In genomic region chr11:118961591-118961990, GRCh38 we compare ENCODE assay signal across 24 cellular contexts. TPM values are rescaled to one million over a fixed set of nuclear protein-coding genes. Genes with fewer than 3 reads are reported as not detected.
"Had no signal": no experiment of that assay in that cellular context is flagged by ENCODE, and none has a peak within 500 bp of the region (broad histone marks: within the 10 kb centered on the region; RNA-seq: fewer than 3 reads in every experiment).

No MANE protein-coding gene starts in this region.

- H3K27me3 Mint-ChIP-seq: activated CD8-positive, alpha-beta T cell treated with anti-CD3 and anti-CD28 coated beads for 36 hours; activated T-helper 17 cell treated with anti-CD3 and anti-CD28 coated beads, Interleukin-2, amount 50 U/mL, for 72 hours; stimulated activated naive CD8-positive, alpha-beta T cell treated with anti-CD3 and anti-CD28 coated beads, Interleukin-15, Interleukin-2, amounts not matched to agents 100 ng/mL and 50 ng/mL, for 24 hours had no signal

- H3K27ac Mint-ChIP-seq: activated CD4-positive, alpha-beta T cell treated with anti-CD3 and anti-CD28 coated beads, Interleukin-2, amount 10 ng/mL, durations not matched to agents 24 days and 14 days; activated CD8-positive, alpha-beta T cell treated with anti-CD3 and anti-CD28 coated beads for 36 hours; activated naive CD8-positive, alpha-beta T cell treated with anti-CD3 and anti-CD28 coated beads, Interleukin-2, amount 10 ng/mL, durations not matched to agents 7 days and 5 days; activated T-helper 17 cell treated with anti-CD3 and anti-CD28 coated beads, Interleukin-2, amount 50 U/mL, for 72 hours; natural killer cell treated with Interleukin-12 subunit alpha and Interleukin-12 subunit beta and Interleukin-15 and Interleukin-18, amount 100 ng/mL, for 72 hours; stimulated activated naive CD8-positive, alpha-beta T cell treated with anti-CD3 and anti-CD28 coated beads, Interleukin-15, Interleukin-2, amounts not matched to agents 100 ng/mL and 50 ng/mL, for 24 hours; T-cell had no signal

- H3K4me1 ChIP-seq: body of pancreas, vagina had no signal

- H3K27me3 ChIP-seq: body of pancreas, tibial nerve, vagina had no signal

- H3K36me3 ChIP-seq: tibial nerve, vagina had no signal

- H3K36me3 Mint-ChIP-seq: activated naive CD8-positive, alpha-beta T cell treated with anti-CD3 and anti-CD28 coated beads, Interleukin-2, amount 10 ng/mL, durations not matched to agents 7 days and 5 days; natural killer cell treated with Interleukin-12 subunit alpha and Interleukin-12 subunit beta and Interleukin-15 and Interleukin-18, amount 100 ng/mL, for 72 hours; T-cell had no signal

- H3K9me3 Mint-ChIP-seq: activated CD4-positive, alpha-beta T cell treated with anti-CD3 and anti-CD28 coated beads, Interleukin-2, amount 10 ng/mL, durations not matched to agents 24 days and 14 days; activated CD8-positive, alpha-beta T cell treated with anti-CD3 and anti-CD28 coated beads for 36 hours; activated naive CD8-positive, alpha-beta T cell treated with anti-CD3 and anti-CD28 coated beads, Interleukin-2, amount 10 ng/mL, durations not matched to agents 7 days and 5 days; activated T-helper 17 cell treated with anti-CD3 and anti-CD28 coated beads, Interleukin-2, amount 50 U/mL, for 72 hours; natural killer cell treated with Interleukin-12 subunit alpha and Interleukin-12 subunit beta and Interleukin-15 and Interleukin-18, amount 100 ng/mL, for 72 hours; stimulated activated naive CD8-positive, alpha-beta T cell treated with anti-CD3 and anti-CD28 coated beads, Interleukin-15, Interleukin-2, amounts not matched to agents 100 ng/mL and 50 ng/mL, for 24 hours; T-cell had no signal

- H3K4me1 Mint-ChIP-seq: activated CD4-positive, alpha-beta T cell treated with anti-CD3 and anti-CD28 coated beads, Interleukin-2, amount 10 ng/mL, durations not matched to agents 24 days and 14 days; activated T-helper 17 cell treated with anti-CD3 and anti-CD28 coated beads, Interleukin-2, amount 50 U/mL, for 72 hours had no signal

- H3K4me3 ChIP-seq: body of pancreas, tibial nerve, vagina had no signal

- H3K9me3 ChIP-seq: body of pancreas, tibial nerve, vagina had no signal

- H3K27ac ChIP-seq: body of pancreas, epithelial cell of prostate, tibial nerve, vagina had no signal

- ATAC-seq: activated CD8-positive, alpha-beta T cell treated with anti-CD3 and anti-CD28 coated beads for 36 hours; activated T-helper 17 cell treated with anti-CD3 and anti-CD28 coated beads, Interleukin-2, amount 50 U/mL, for 72 hours; body of pancreas; natural killer cell treated with Interleukin-12 subunit alpha and Interleukin-12 subunit beta and Interleukin-15 and Interleukin-18, amount 100 ng/mL, for 72 hours; T-cell had no signal

- H3K4me3 Mint-ChIP-seq: activated CD4-positive, alpha-beta T cell treated with anti-CD3 and anti-CD28 coated beads, Interleukin-2, amount 10 ng/mL, durations not matched to agents 24 days and 14 days; activated CD8-positive, alpha-beta T cell treated with anti-CD3 and anti-CD28 coated beads for 36 hours; activated naive CD8-positive, alpha-beta T cell treated with anti-CD3 and anti-CD28 coated beads, Interleukin-2, amount 10 ng/mL, durations not matched to agents 7 days and 5 days; activated T-helper 17 cell treated with anti-CD3 and anti-CD28 coated beads, Interleukin-2, amount 50 U/mL, for 72 hours; natural killer cell treated with Interleukin-12 subunit alpha and Interleukin-12 subunit beta and Interleukin-15 and Interleukin-18, amount 100 ng/mL, for 72 hours; stimulated activated naive CD8-positive, alpha-beta T cell treated with anti-CD3 and anti-CD28 coated beads, Interleukin-15, Interleukin-2, amounts not matched to agents 100 ng/mL and 50 ng/mL, for 24 hours; T-cell had no signal

- DNase-seq: activated CD4-positive, alpha-beta T cell treated with anti-CD3 and anti-CD28 coated beads, Interleukin-2, amount 10 ng/mL, durations not matched to agents 24 days and 14 days; activated CD8-positive, alpha-beta T cell treated with anti-CD3 and anti-CD28 coated beads for 36 hours; activated naive CD4-positive, alpha-beta T cell treated with Interleukin-2 at 50 U/mL for 16 hours; activated naive CD8-positive, alpha-beta T cell treated with anti-CD3 and anti-CD28 coated beads, Interleukin-2, amount 10 ng/mL, durations not matched to agents 7 days and 5 days; activated T-cell treated with anti-CD3 and anti-CD28 coated beads, Interleukin-2, amount 50 U/mL, for 1 hour; body of pancreas; foreskin melanocyte; head of caudate nucleus; kidney glomerular epithelial cell; mesendoderm; occipital lobe; stimulated activated CD4-positive, alpha-beta T cell treated with anti-CD3 and anti-CD28 coated beads, Interleukin-2, amount 100 ng/mL, for 24 hours; T-cell had no signal

RNA-seq across cellular contexts. Expression of gene UPK2, which starts 5.5 kb away (rescaled TPM):
- total RNA-seq: activated CD4-positive, alpha-beta T cell treated with anti-CD3 and anti-CD28 coated beads, Interleukin-2, amount 10 ng/mL, durations not matched to agents 24 days and 14 days; body of pancreas; cardiac septum; dermis microvascular lymphatic vessel endothelial cell; fibroblast of lung; liver; occipital lobe; tibial nerve; vagina had no signal

RNA-seq across cellular contexts. Expression of gene FOXR1, which starts 10.0 kb away (rescaled TPM):
- total RNA-seq: activated CD4-positive, alpha-beta T cell treated with anti-CD3 and anti-CD28 coated beads, Interleukin-2, amount 10 ng/mL, durations not matched to agents 24 days and 14 days; activated CD8-positive, alpha-beta T cell treated with anti-CD3 and anti-CD28 coated beads for 36 hours; activated naive CD8-positive, alpha-beta T cell treated with anti-CD3 and anti-CD28 coated beads, Interleukin-2, amount 10 ng/mL, durations not matched to agents 7 days and 5 days; body of pancreas; cardiac septum; dermis microvascular lymphatic vessel endothelial cell; fibroblast of lung; liver; natural killer cell treated with Interleukin-12 subunit alpha and Interleukin-12 subunit beta and Interleukin-15 and Interleukin-18, amount 100 ng/mL, for 72 hours; renal cortical epithelial cell; T-cell; tibial nerve; vagina had no signal
